In the genomic region with DNA sequence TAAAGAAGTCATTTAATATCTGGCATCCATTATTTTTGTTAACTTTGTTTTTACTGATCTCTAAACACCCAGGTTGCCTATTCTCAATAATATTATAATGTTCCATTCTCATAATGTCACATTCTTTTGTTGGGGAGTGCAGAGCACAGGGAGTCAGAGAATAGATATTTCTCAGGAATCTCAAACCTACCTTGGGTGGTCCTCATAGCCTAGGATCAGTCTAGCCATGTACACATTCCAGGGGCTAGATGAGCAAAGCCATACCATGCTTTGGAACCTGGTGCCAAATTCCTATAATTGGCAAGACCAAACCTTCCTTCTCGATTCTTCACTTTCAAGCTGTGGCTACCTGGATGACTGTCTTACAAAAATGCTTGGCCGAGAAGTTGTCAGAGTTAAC, we compare ENCODE assay signal across 8 cellular contexts.
"Had no signal": no experiment of that assay in that cellular context is flagged by ENCODE, and none has a peak within 500 bp of the region (broad histone marks: within the 10 kb centered on the region; RNA-seq: fewer than 3 reads in every experiment).

No MANE protein-coding gene starts in this region.

- DNase-seq: GDM1, GF-D8 had no signal

- H3K4me3 ChIP-seq: GM12878 had no signal

- ATAC-seq: GM12878 had no signal

- FAIRE-seq: G401.6, GM12878, GM12891, GM12892, GM18507, GM19239 had no signal
